Comparison of ENCODE assay signal across 18 cellular contexts in the genomic region with DNA sequence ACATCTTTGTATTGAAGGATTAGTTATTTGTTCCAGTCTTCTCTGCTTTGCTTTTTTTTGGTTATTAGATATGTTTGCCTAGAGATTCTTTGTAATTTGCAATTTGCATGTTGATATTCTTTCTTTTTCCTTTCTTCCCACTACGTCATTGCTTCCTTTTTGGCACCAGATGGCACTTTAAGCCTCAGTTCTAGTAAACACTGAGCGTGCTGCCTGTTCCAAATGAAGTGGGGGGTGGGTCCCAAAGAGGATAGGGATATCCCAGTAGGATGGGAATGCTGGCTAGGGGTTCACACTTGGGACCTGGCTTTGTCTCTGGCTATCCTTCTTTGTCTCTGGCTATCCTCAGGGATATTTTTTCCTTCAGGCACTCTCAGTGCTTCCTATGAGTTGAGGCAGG.
"Had no signal": no experiment of that assay in that cellular context is flagged by ENCODE, and none has a peak within 500 bp of the region (broad histone marks: within the 10 kb centered on the region; RNA-seq: fewer than 3 reads in every experiment).

No MANE protein-coding gene starts in this region.

- H3K36me3 ChIP-seq: uterus had no signal

- DNase-seq: activated CD4-positive, alpha-beta T cell treated with anti-CD3 and anti-CD28 coated beads, Interleukin-2, amount 10 ng/mL, durations not matched to agents 7 days and 5 days; activated CD8-positive, alpha-beta memory T cell treated with anti-CD3 and anti-CD28 coated beads, Interleukin-2, amount 50 U/mL, for 4 hours; activated effector memory CD4-positive, alpha-beta T cell treated with Interleukin-2 at 50 U/mL for 16 hours; activated T-cell treated with anti-CD3 and anti-CD28 coated beads, Interleukin-2, amount 50 U/mL, for 4 hours; foreskin fibroblast; mesendoderm; pancreas; sigmoid colon; spleen; stimulated activated naive B cell treated with anti-CD40 and anti-IgM and Interleukin-4, amounts not matched to agents 10 μg/mL and 1 μg/mL and 100 μg/mL, for 72 hours; T-helper 1 cell; T1000; tibial artery; uterus had no signal

- H3K27ac Mint-ChIP-seq: activated CD4-positive, alpha-beta T cell treated with anti-CD3 and anti-CD28 coated beads, Interleukin-2, amount 10 ng/mL, durations not matched to agents 7 days and 5 days; activated naive CD4-positive, alpha-beta T cell treated with anti-CD3 and anti-CD28 coated beads, Interleukin-2, amount 50 U/mL, for 24 hours; natural killer cell treated with Interleukin-12 subunit alpha and Interleukin-12 subunit beta and Interleukin-15 and Interleukin-18, amount 100 ng/mL, for 72 hours had no signal

- H3K4me1 ChIP-seq: pancreas, sigmoid colon, spleen, tibial artery, uterus had no signal

- ATAC-seq: activated T-cell treated with anti-CD3 and anti-CD28 coated beads, Interleukin-2, amount 50 U/mL, for 4 hours; natural killer cell treated with Interleukin-12 subunit alpha and Interleukin-12 subunit beta and Interleukin-15 and Interleukin-18, amount 100 ng/mL, for 72 hours; pancreas; stimulated activated naive B cell treated with anti-CD40 and anti-IgM and Interleukin-4, amounts not matched to agents 10 μg/mL and 1 μg/mL and 100 μg/mL, for 72 hours had no signal

- H3K27me3 Mint-ChIP-seq: activated CD4-positive, alpha-beta T cell treated with anti-CD3 and anti-CD28 coated beads, Interleukin-2, amount 10 ng/mL, durations not matched to agents 7 days and 5 days; activated naive CD4-positive, alpha-beta T cell treated with anti-CD3 and anti-CD28 coated beads, Interleukin-2, amount 50 U/mL, for 24 hours; natural killer cell treated with Interleukin-12 subunit alpha and Interleukin-12 subunit beta and Interleukin-15 and Interleukin-18, amount 100 ng/mL, for 72 hours; stimulated activated naive B cell treated with anti-CD40 and anti-IgM and Interleukin-4, amounts not matched to agents 10 μg/mL and 1 μg/mL and 100 μg/mL, for 72 hours had no signal

- H3K27ac ChIP-seq: epithelial cell of prostate, neutrophil, pancreas, sigmoid colon, spleen, tibial artery, uterus had no signal

- H3K27me3 ChIP-seq: neutrophil, pancreas, sigmoid colon, spleen, tibial artery, uterus had no signal

- H3K4me3 ChIP-seq: pancreas, sigmoid colon, spleen, tibial artery, uterus had no signal

- H3K9me3 ChIP-seq: pancreas, sigmoid colon, spleen, tibial artery, uterus had no signal

- H3K4me3 Mint-ChIP-seq: activated CD4-positive, alpha-beta T cell treated with anti-CD3 and anti-CD28 coated beads, Interleukin-2, amount 10 ng/mL, durations not matched to agents 7 days and 5 days; activated naive CD4-positive, alpha-beta T cell treated with anti-CD3 and anti-CD28 coated beads, Interleukin-2, amount 50 U/mL, for 24 hours; activated T-cell treated with anti-CD3 and anti-CD28 coated beads, Interleukin-2, amount 50 U/mL, for 4 hours; natural killer cell treated with Interleukin-12 subunit alpha and Interleukin-12 subunit beta and Interleukin-15 and Interleukin-18, amount 100 ng/mL, for 72 hours; stimulated activated naive B cell treated with anti-CD40 and anti-IgM and Interleukin-4, amounts not matched to agents 10 μg/mL and 1 μg/mL and 100 μg/mL, for 72 hours had no signal

- H3K4me1 Mint-ChIP-seq: activated CD4-positive, alpha-beta T cell treated with anti-CD3 and anti-CD28 coated beads, Interleukin-2, amount 10 ng/mL, durations not matched to agents 7 days and 5 days; activated naive CD4-positive, alpha-beta T cell treated with anti-CD3 and anti-CD28 coated beads, Interleukin-2, amount 50 U/mL, for 24 hours; stimulated activated naive B cell treated with anti-CD40 and anti-IgM and Interleukin-4, amounts not matched to agents 10 μg/mL and 1 μg/mL and 100 μg/mL, for 72 hours had no signal

- H3K9me3 Mint-ChIP-seq: activated CD4-positive, alpha-beta T cell treated with anti-CD3 and anti-CD28 coated beads, Interleukin-2, amount 10 ng/mL, durations not matched to agents 7 days and 5 days; activated naive CD4-positive, alpha-beta T cell treated with anti-CD3 and anti-CD28 coated beads, Interleukin-2, amount 50 U/mL, for 24 hours; activated T-cell treated with anti-CD3 and anti-CD28 coated beads, Interleukin-2, amount 50 U/mL, for 4 hours; natural killer cell treated with Interleukin-12 subunit alpha and Interleukin-12 subunit beta and Interleukin-15 and Interleukin-18, amount 100 ng/mL, for 72 hours; stimulated activated naive B cell treated with anti-CD40 and anti-IgM and Interleukin-4, amounts not matched to agents 10 μg/mL and 1 μg/mL and 100 μg/mL, for 72 hours had no signal
